In genomic region chr20:7841967-7842301, GRCh38 we compare ENCODE assay signal across 14 cellular contexts.
DNase-seq lines count a peak whose midpoint lies in the region; ATAC-seq, FAIRE-seq and TF ChIP-seq lines count a peak whose summit lies in the region.
"Had no signal": no experiment of that assay in that cellular context is flagged by ENCODE, and none has a peak within 500 bp of the region (broad histone marks: within the 10 kb centered on the region; RNA-seq: fewer than 3 reads in every experiment).

No MANE protein-coding gene starts in this region.

- POLR2A ChIA-PET in HCT116 (lab: Charles Lee): no interaction called here

- H3K9ac ChIP-seq in HCT116 (ENCODE audit: low read length): 0 out of 2 replicates have a peak overlapping the region, but pooled peaks have one; percentile 2
- peak overlapping the region; percentile 57 for H3K9ac ChIP-seq in astrocyte (ENCODE audit: low read length)
- no peak overlapping the region for H3K9ac ChIP-seq in stomach smooth muscle (ENCODE audit: low read length in 2 of 2)

- H3K27me3 Mint-ChIP-seq in astrocyte (ENCODE audit: low read depth, unreplicated experiment): no peaks in the 10 kb centered on the region
- no peaks in the 10 kb centered on the region for H3K27me3 Mint-ChIP-seq in T-helper 2 cell treated with Interferon-gamma antibody and Interleukin-4, amounts not matched to agents 5 μg/mL and 100 μg/mL, for 36 hours (ENCODE audit: low read depth)

- no peak for TF ChIP-seq RAD21 in HCT116 (IDR thresholded peaks at IDR 0.05; ENCODE audit: low read depth)

- RAD21 ChIA-PET in HCT116 (lab: Charles Lee; ENCODE audit: low non-redundant PET in 1 of 2, low total read pairs in 2 of 2, uncharacterized antibody in 2 of 2, unreplicated experiment in 2 of 2): no interaction called here

- H3K36me3 ChIP-seq in HCT116 (ENCODE audit: control insufficient read depth in 1 of 2, insufficient read depth in 2 of 2, low read length in 2 of 2) (no peaks in the 10 kb centered on the region), astrocyte (ENCODE audit: insufficient read depth, low read length) (no peaks in the 10 kb centered on the region), heart right ventricle (no peaks in the 10 kb centered on the region), stomach smooth muscle (ENCODE audit: control insufficient read depth in 2 of 2, insufficient read depth in 2 of 2, low read length in 2 of 2) (no peaks in the 10 kb centered on the region)

- H3K4me3 ChIP-seq in HCT116 (replicated peaks in 1 of 2; ENCODE audit: low read depth in 1 of 2, low read length in 2 of 2): no peak overlapping the region
- peak overlapping the region; percentile 11 for H3K4me3 ChIP-seq in astrocyte (ENCODE audit: insufficient read depth, low read depth, low read length)
- no peak overlapping the region for H3K4me3 ChIP-seq in heart right ventricle
- no peak overlapping the region for H3K4me3 ChIP-seq in stomach smooth muscle (ENCODE audit: low read length in 2 of 2)

- H3K79me2 ChIP-seq in HCT116 (ENCODE audit: insufficient read depth, low read length) (no peaks in the 10 kb centered on the region), astrocyte (ENCODE audit: insufficient read depth, low read length) (no peaks in the 10 kb centered on the region)

- DNase-seq in HCT116 (ENCODE audit: low read depth, low spot score): no peak
- peak; percentile 95 for DNase-seq in astrocyte (ENCODE audit: low read depth)
- peak; percentile 21 to 25 for DNase-seq in heart right ventricle
- DNase-seq in RPMI8226: no peak
- DNase-seq in amygdala (lab: John Stamatoyannopoulos, UW): no peak
- no peak for DNase-seq in T-helper 2 cell treated with Interferon-gamma antibody and Interleukin-4, amounts not matched to agents 5 μg/mL and 100 μg/mL, for 36 hours (ENCODE audit: low spot score)
- DNase-seq in stimulated activated CD8-positive, alpha-beta memory T cell treated with anti-CD3 and anti-CD28 coated beads, Interleukin-4, amount 100 ng/mL, for 48 hours: no peak
- DNase-seq: activated B cell treated with CpG ODN at 0.5 μM for 24 hours; activated naive CD8-positive, alpha-beta T cell treated with anti-CD3 and anti-CD28 coated beads, Interleukin-2, amount 50 U/mL, for 24 hours; GOT3; NCI-H510A had no signal

- CTCF ChIA-PET in HCT116 (lab: Charles Lee): no interaction called here

- H3K27ac ChIP-seq in HCT116 (ENCODE audit: low read depth, low read length) (no peak overlapping the region), astrocyte (ENCODE audit: low read depth, low read length) (peak overlapping the region; percentile 82), heart right ventricle (peak overlapping the region in 2 of 10 donors; percentile 42 to 43), stomach smooth muscle (ENCODE audit: low read length) (peak overlapping the region; percentile 37)

- H4K20me1 ChIP-seq in HCT116 (ENCODE audit: insufficient read depth): no peaks in the 10 kb centered on the region
- no peaks in the 10 kb centered on the region for H4K20me1 ChIP-seq in astrocyte (ENCODE audit: insufficient read depth, low read length)

- 35 to 49% methylated on average over 2 of the region's 2 CpGs for WGBS in heart right ventricle, 2 donors

- H3K4me3 Mint-ChIP-seq in astrocyte (ENCODE audit: unreplicated experiment): no peak overlapping the region
- H3K4me3 Mint-ChIP-seq in T-helper 2 cell treated with Interferon-gamma antibody and Interleukin-4, amounts not matched to agents 5 μg/mL and 100 μg/mL, for 36 hours: no peak overlapping the region
- H3K4me3 Mint-ChIP-seq: activated B cell treated with CpG ODN at 0.5 μM for 24 hours; activated naive CD8-positive, alpha-beta T cell treated with anti-CD3 and anti-CD28 coated beads, Interleukin-2, amount 50 U/mL, for 24 hours had no signal

- peaks cover 0 to 20% of the 10 kb centered on the region in 2 experiments; a peak in 1 of 4 replicates for H3K4me1 ChIP-seq in HCT116 (ENCODE audit: control insufficient read depth in 1 of 2, insufficient read depth in 2 of 2, low read length in 2 of 2)
- H3K4me1 ChIP-seq in astrocyte (ENCODE audit: insufficient read depth, low read length): peaks cover 21% of the 10 kb centered on the region
- H3K4me1 ChIP-seq in heart right ventricle: peaks cover 0 to 13% (median 0%) of the 10 kb centered on the region in 9 donors
- peaks cover 7% of the 10 kb centered on the region for H3K4me1 ChIP-seq in stomach smooth muscle (ENCODE audit: control insufficient read depth, insufficient read depth, low read length)

- TF ChIP-seq CTCF in HCT116 (IDR thresholded peaks at IDR 0.05 in 2 of 3, conservative IDR thresholded peaks at IDR 0.05 in 1 of 3; ENCODE audit: borderline replicate concordance in 1 of 3, insufficient read depth in 1 of 3, low read depth in 2 of 3, low read length in 2 of 3): no peak
- no peak for TF ChIP-seq CTCF in astrocyte (IDR thresholded peaks at IDR 0.05; ENCODE audit: insufficient read depth, low read depth, low read length)
- TF ChIP-seq CTCF in heart right ventricle (IDR thresholded peaks at IDR 0.05): no peak

- no TSS peak for BruUV-seq in HCT116 (replicated peaks; lab: Mats Ljungman, UMichigan)

- peaks cover 2% of the 10 kb centered on the region for H3K9me3 Mint-ChIP-seq in astrocyte (ENCODE audit: unreplicated experiment)
- H3K9me3 Mint-ChIP-seq in T-helper 2 cell treated with Interferon-gamma antibody and Interleukin-4, amounts not matched to agents 5 μg/mL and 100 μg/mL, for 36 hours: no peaks in the 10 kb centered on the region
- H3K9me3 Mint-ChIP-seq: activated B cell treated with CpG ODN at 0.5 μM for 24 hours; activated naive CD8-positive, alpha-beta T cell treated with anti-CD3 and anti-CD28 coated beads, Interleukin-2, amount 50 U/mL, for 24 hours had no signal

- H3K36me3 Mint-ChIP-seq in astrocyte (ENCODE audit: low read depth, unreplicated experiment): no peaks in the 10 kb centered on the region
- H3K36me3 Mint-ChIP-seq in T-helper 2 cell treated with Interferon-gamma antibody and Interleukin-4, amounts not matched to agents 5 μg/mL and 100 μg/mL, for 36 hours (ENCODE audit: low read depth): no peaks in the 10 kb centered on the region

- no peak overlapping the region for H3K27ac Mint-ChIP-seq in astrocyte (ENCODE audit: unreplicated experiment)
- H3K27ac Mint-ChIP-seq in T-helper 2 cell treated with Interferon-gamma antibody and Interleukin-4, amounts not matched to agents 5 μg/mL and 100 μg/mL, for 36 hours: no peak overlapping the region
- H3K27ac Mint-ChIP-seq: activated B cell treated with CpG ODN at 0.5 μM for 24 hours; activated naive CD8-positive, alpha-beta T cell treated with anti-CD3 and anti-CD28 coated beads, Interleukin-2, amount 50 U/mL, for 24 hours had no signal

- H3K9me3 ChIP-seq in HCT116 (ENCODE audit: control insufficient read depth in 1 of 2, insufficient read depth in 1 of 2, low read depth in 1 of 2, low read length in 2 of 2) (no peaks in the 10 kb centered on the region), astrocyte (ENCODE audit: insufficient read depth, low read depth, low read length) (no peaks in the 10 kb centered on the region), heart right ventricle (no peaks in the 10 kb centered on the region), stomach smooth muscle (ENCODE audit: control insufficient read depth in 2 of 2, low read length in 2 of 2) (no peaks in the 10 kb centered on the region)

- intact Hi-C loops in HCT116 (cut with micrococcal nuclease) (no loop called here), heart right ventricle (cut with DNase I) (no loop called here)

- no peak for FAIRE-seq in astrocyte (lab: Jason Lieb, UNC)
- FAIRE-seq: GM12892 had no signal

- H3K27me3 ChIP-seq in HCT116 (ENCODE audit: insufficient read depth, low read length) (no peaks in the 10 kb centered on the region), astrocyte (ENCODE audit: insufficient read depth, low read length) (no peaks in the 10 kb centered on the region), heart right ventricle (no peaks in the 10 kb centered on the region), stomach smooth muscle (ENCODE audit: control insufficient read depth in 1 of 2, insufficient read depth in 2 of 2, low read length in 2 of 2) (peaks cover 0 to 2% of the 10 kb centered on the region in 2 donors)

- no peak for TF ChIP-seq POLR2A in HCT116 (IDR thresholded peaks at IDR 0.05; ENCODE audit: borderline replicate concordance, extremely low read depth, insufficient read depth, insufficient read length)

- no peaks in the 10 kb centered on the region for H3K9me2 ChIP-seq in HCT116 (ENCODE audit: insufficient read depth)

- H3K4me1 Mint-ChIP-seq in astrocyte (ENCODE audit: low read depth, unreplicated experiment): peaks cover 23% of the 10 kb centered on the region
- H3K4me1 Mint-ChIP-seq in T-helper 2 cell treated with Interferon-gamma antibody and Interleukin-4, amounts not matched to agents 5 μg/mL and 100 μg/mL, for 36 hours (ENCODE audit: low read depth): no peaks in the 10 kb centered on the region
- H3K4me1 Mint-ChIP-seq: activated B cell treated with CpG ODN at 0.5 μM for 24 hours; activated naive CD8-positive, alpha-beta T cell treated with anti-CD3 and anti-CD28 coated beads, Interleukin-2, amount 50 U/mL, for 24 hours had no signal

- H3K4me2 ChIP-seq in HCT116 (ENCODE audit: low read length): peak overlapping the region; percentile 47
- H3K4me2 ChIP-seq in astrocyte (ENCODE audit: low read length): peak overlapping the region; percentile 67

- peak; percentile 58 for ATAC-seq in HCT116
- ATAC-seq in heart right ventricle: peak; percentile 49 to 88 (median 78)
- ATAC-seq: activated naive CD8-positive, alpha-beta T cell treated with anti-CD3 and anti-CD28 coated beads, Interleukin-2, amount 50 U/mL, for 24 hours; left colon had no signal

- no peak overlapping the region for H2AFZ ChIP-seq in HCT116 (ENCODE audit: low read depth, low read length, poor library complexity, severe bottlenecking)
- H2AFZ ChIP-seq in astrocyte (ENCODE audit: low read depth, low read length): no peak overlapping the region

TF ChIP-seq in HCT116, 20 proteins besides CTCF, POLR2A, EP300 and RAD21 (continues in another document):
- TF ChIP-seq MAX (IDR thresholded peaks at IDR 0.05) (no peak), CBX3 (IDR thresholded peaks at IDR 0.05; ENCODE audit: low read depth) (no peak), CEBPB (IDR thresholded peaks at IDR 0.05; ENCODE audit: low read depth) (no peak), EGR1 (IDR thresholded peaks at IDR 0.05; ENCODE audit: low read depth) (no peak), YY1 (IDR thresholded peaks at IDR 0.05; ENCODE audit: extremely low read depth, insufficient replicate concordance, low read depth, low read length) (no peak), SIN3A (IDR thresholded peaks at IDR 0.05; ENCODE audit: low read depth) (no peak), EZH2 (IDR thresholded peaks at IDR 0.05) (no peak), POLR2AphosphoS5 (IDR thresholded peaks at IDR 0.05; ENCODE audit: low read depth, low read length) (no peak)

Comparison
In these comparisons a context has a peak if more than half of its experiments do, and no peak if none do; other contexts are left out.
1. DNase-seq: peak in astrocyte (single experiment) and heart right ventricle (2 of 2); none in HCT116 (single experiment), RPMI8226 (single experiment), amygdala (0 of 56), T-helper 2 cell treated with Interferon-gamma antibody and Interleukin-4, amounts not matched to agents 5 μg/mL and 100 μg/mL, for 36 hours (single experiment) and stimulated activated CD8-positive, alpha-beta memory T cell treated with anti-CD3 and anti-CD28 coated beads, Interleukin-4, amount 100 ng/mL, for 48 hours (single experiment).
2. H3K9ac ChIP-seq: peak in HCT116 (single experiment) and astrocyte (single experiment); none in stomach smooth muscle (0 of 2).